In the genomic region with DNA sequence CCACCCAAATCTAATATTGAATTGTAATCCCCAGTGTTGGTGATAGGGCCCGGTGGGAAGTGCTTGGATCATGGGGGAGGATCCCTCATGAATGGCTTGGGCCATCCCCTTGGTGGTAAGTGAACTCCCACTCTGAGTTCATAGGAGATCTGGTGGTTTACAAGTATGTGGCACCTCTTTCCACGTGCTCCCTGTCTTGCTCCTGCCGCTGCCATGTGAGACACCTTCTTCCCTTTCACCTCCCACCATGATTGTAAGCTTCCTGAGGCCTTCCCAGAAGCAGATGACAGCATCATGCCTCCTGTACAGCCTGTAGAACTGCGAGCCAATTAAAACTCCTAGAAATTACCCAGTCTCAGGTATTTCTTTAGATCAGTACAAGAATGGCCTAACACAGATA, we compare ENCODE assay signal across 35 cellular contexts.
"Had no signal": no experiment of that assay in that cellular context is flagged by ENCODE, and none has a peak within 500 bp of the region (broad histone marks: within the 10 kb centered on the region; RNA-seq: fewer than 3 reads in every experiment).

No MANE protein-coding gene starts in this region.

- H3K9me3 ChIP-seq: MG63 had no signal

- DNase-seq: Karpas-422, Kasumi-1, MG63, MM.1S, MV-4-11, NCI-H1048, NCI-H1092, NCI-H1092 treated with DMSO at 0.1 percent for 48 hours, NCI-H1105, NCI-H1105 treated with DMSO at 0.1 percent for 48 hours, NCI-H1417, NCI-H1417 treated with DMSO at 0.1 percent for 48 hours, NCI-H1436, NCI-H1436 treated with DMSO at 0.1 percent for 48 hours, NCI-H146, NCI-H1694, NCI-H1694 treated with DMSO at 0.1 percent for 48 hours, NCI-H187, NCI-H187 treated with DMSO at 0.1 percent for 48 hours, NCI-H1930, NCI-H2029, NCI-H2029 treated with DMSO at 0.1 percent for 48 hours, NCI-H2081, NCI-H2081 treated with DMSO at 0.1 percent for 48 hours, NCI-H2107, NCI-H2171, NCI-H2171 treated with DMSO at 0.1 percent for 48 hours, NCI-H2227 treated with DMSO at 0.1 percent for 48 hours, NCI-H226, NCI-H345, NCI-H446, NCI-H446 treated with DMSO at 0.1 percent for 48 hours, NCI-H510A, NCI-H510A treated with DMSO at 0.1 percent for 48 hours had no signal

- H3K27ac ChIP-seq: KMS-11 had no signal

- H3K36me3 ChIP-seq: MG63 had no signal

- H3K9ac ChIP-seq: KMS-11 had no signal

- H3K27me3 ChIP-seq: MG63 had no signal

- H3K4me3 ChIP-seq: MG63 had no signal

- H3K4me2 ChIP-seq: KMS-11 had no signal
